ENCODE assay signal across 17 cellular contexts in genomic region chr3:129552287-129553050, GRCh38. TPM values are rescaled to one million over a fixed set of nuclear protein-coding genes. Genes with fewer than 3 reads are reported as not detected.
A peak's percentile ranks its signal among the peaks of the same experiment; 100 is the strongest.
DNase-seq lines count a peak whose midpoint lies in the region; ATAC-seq, FAIRE-seq and TF ChIP-seq lines count a peak whose summit lies in the region.
"Had no signal": no experiment of that assay in that cellular context is flagged by ENCODE, and none has a peak within 500 bp of the region (broad histone marks: within the 10 kb centered on the region; RNA-seq: fewer than 3 reads in every experiment).

No MANE protein-coding gene starts in this region.

- FAIRE-seq in bronchial epithelial cell (lab: Jason Lieb, UNC): peak; percentile 90
- FAIRE-seq: H54 had no signal

- peak overlapping the region; percentile 13 for H3K27ac ChIP-seq in vagina
- H3K27ac ChIP-seq: body of pancreas, uterus had no signal

- TF ChIP-seq CTCF in bronchial epithelial cell (IDR thresholded peaks at IDR 0.05; ENCODE audit: insufficient read depth, low read length, severe bottlenecking) (no peak), vagina (IDR thresholded peaks at IDR 0.05) (no peak)

- H3K4me3 ChIP-seq in bronchial epithelial cell (ENCODE audit: low read depth, low read length): no peak overlapping the region
- no peak overlapping the region for H3K4me3 ChIP-seq in vagina
- H3K4me3 ChIP-seq: body of pancreas, uterus had no signal

- no peaks in the 10 kb centered on the region for H3K36me3 ChIP-seq in bronchial epithelial cell (ENCODE audit: control insufficient read depth, insufficient read depth, low read length)
- peaks cover 0 to 14% of the 10 kb centered on the region in 2 donors for H3K36me3 ChIP-seq in vagina
- H3K36me3 ChIP-seq: uterus had no signal

- intact Hi-C loops in Right ventricle myocardium superior (cut with DNase I) (no loop called here), cardiac septum (cut with DNase I) (no loop called here), vagina (cut with DNase I) (no loop called here)

- H3K9me3 ChIP-seq in vagina: no peaks in the 10 kb centered on the region
- H3K9me3 ChIP-seq: body of pancreas, uterus had no signal

- no peaks in the 10 kb centered on the region for H3K27me3 ChIP-seq in bronchial epithelial cell (ENCODE audit: control insufficient read depth, insufficient read depth, low read length)
- H3K27me3 ChIP-seq in vagina: no peaks in the 10 kb centered on the region
- H3K27me3 ChIP-seq: body of pancreas, uterus had no signal

- TF ChIP-seq POLR2A in vagina (IDR thresholded peaks at IDR 0.05): no peak

- ATAC-seq in Right ventricle myocardium superior (ENCODE audit: poor library complexity): peak; percentile 28
- no peak for ATAC-seq in HG03280 (IDR thresholded peaks at IDR 0.05; ENCODE audit: unreplicated experiment)
- ATAC-seq: activated naive CD4-positive, alpha-beta T cell treated with anti-CD3 and anti-CD28 coated beads, Interleukin-2, amount 50 U/mL, for 72 hours; body of pancreas; stimulated activated naive CD8-positive, alpha-beta T cell treated with anti-CD3 and anti-CD28 coated beads, Interleukin-15, amount 100 ng/mL, for 72 hours had no signal

- H3K4me1 ChIP-seq in vagina: peaks cover 52% of the 10 kb centered on the region

- DNase-seq in Right ventricle myocardium superior (no peak), cardiac septum (ENCODE audit: low spot score) (no peak), bronchial epithelial cell (ENCODE audit: low read depth) (no peak), medulla oblongata (ENCODE audit: extremely low spot score) (peak; percentile 30), vagina (ENCODE audit: extremely low spot score in 2 of 2) (no peak), cerebellar cortex (ENCODE audit: low spot score) (no peak), GM19240 (ENCODE audit: insufficient read length, low spot score) (no peak)
- DNase-seq: ACHN; body of pancreas; NCI-H187; NCI-H526 treated with DMSO at 0.1 percent for 48 hours; stimulated activated naive CD8-positive, alpha-beta T cell treated with anti-CD3 and anti-CD28 coated beads, Interleukin-15, amount 100 ng/mL, for 72 hours; uterus had no signal

RNA-seq across cellular contexts. Expression of gene H1-8, which starts 9.5 kb away (rescaled TPM):
- total RNA-seq in Right ventricle myocardium superior (not detected), cardiac septum (not detected), bronchial epithelial cell (not detected in 2 replicates), vagina (not detected)
- total RNA-seq: activated naive CD4-positive, alpha-beta T cell treated with anti-CD3 and anti-CD28 coated beads, Interleukin-2, amount 50 U/mL, for 72 hours; body of pancreas; myocyte; uterus had no signal

RNA-seq across cellular contexts. Expression of gene RHO, which starts 24.0 kb away (rescaled TPM):
- total RNA-seq in Right ventricle myocardium superior: not detected
- total RNA-seq in cardiac septum: not detected
- not detected in 2 replicates for total RNA-seq in bronchial epithelial cell
- not detected for total RNA-seq in vagina
- total RNA-seq: activated naive CD4-positive, alpha-beta T cell treated with anti-CD3 and anti-CD28 coated beads, Interleukin-2, amount 50 U/mL, for 72 hours; body of pancreas; myocyte had no signal

RNA-seq across cellular contexts. Expression of gene PLXND1, which starts 54.0 kb away (rescaled TPM):
- total RNA-seq in Right ventricle myocardium superior (53.1 TPM), cardiac septum (54.8 TPM), bronchial epithelial cell (1.0 and 2.4 TPM in 2 replicates), vagina (96.5 TPM)

Comparison
In these comparisons a context has a peak if more than half of its experiments do, and no peak if none do; other contexts are left out.
1. RNA of gene PLXND1, which starts 54.0 kb away (total RNA-seq): 96.5 TPM in vagina (single experiment), 54.8 TPM in cardiac septum (single experiment) and 53.1 TPM in Right ventricle myocardium superior (single experiment); 1.0 to 2.4 TPM in bronchial epithelial cell; every median in the first group is over 10 times any median in the second.